Comparison of ENCODE assay signal across 1 cellular context in genomic region chr16:554640-555413, GRCh38.
TF ChIP-seq lines count a peak whose summit lies in the region.

No MANE protein-coding gene starts in this region.

TF ChIP-seq in endothelial cell of umbilical vein, 7 proteins besides CTCF, POLR2A, EP300 and RAD21:
- peak; percentile 33 for TF ChIP-seq POLR2AphosphoS5 (IDR thresholded peaks at IDR 0.05; ENCODE audit: insufficient read depth, low read depth, low read length)
- TF ChIP-seq FOS (IDR thresholded peaks at IDR 0.05; ENCODE audit: borderline replicate concordance, insufficient read depth, low read length), result peak; percentile 63
- TF ChIP-seq MYC (IDR thresholded peaks at IDR 0.05; ENCODE audit: low read depth, low read length), result no peak
